In the genomic region with DNA sequence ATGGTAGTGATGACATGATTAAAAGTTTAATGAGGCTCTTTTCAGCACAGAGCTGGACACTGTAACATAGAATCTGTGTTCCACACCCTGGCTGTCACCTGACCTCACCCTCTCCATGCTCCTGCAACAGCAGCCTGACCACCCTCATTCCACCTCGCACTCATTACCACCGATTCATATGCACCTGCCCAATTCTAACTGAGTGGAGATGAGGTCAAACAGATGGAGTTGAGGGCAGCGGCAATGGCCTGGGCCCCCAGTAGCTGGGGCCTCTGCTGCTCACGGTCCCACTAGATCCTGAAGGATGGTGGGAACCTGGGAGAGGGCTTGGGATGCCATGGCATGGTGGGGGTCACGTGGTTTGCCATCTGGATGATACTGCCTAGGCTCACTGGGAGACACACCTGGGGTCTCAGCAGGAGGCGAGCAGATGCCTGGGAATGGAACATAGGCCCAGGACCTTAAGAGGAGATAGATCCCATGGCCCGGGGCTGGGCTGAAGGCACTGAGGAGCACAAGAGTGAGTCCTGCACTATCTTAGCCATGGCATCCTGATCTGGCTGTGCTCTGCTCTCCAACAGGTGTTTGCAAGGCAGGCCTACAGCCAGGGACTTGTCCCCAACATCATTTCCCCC, we compare ENCODE assay signal across 1 cellular context.
TF ChIP-seq lines count a peak whose summit lies in the region.

No MANE protein-coding gene starts in this region.

TF ChIP-seq in HepG2, 621 proteins besides CTCF, POLR2A, EP300 and RAD21:
- TF ChIP-seq RAD51 (IDR thresholded peaks at IDR 0.05; ENCODE audit: borderline replicate concordance), result peak; percentile 15; the same call in 1 of the 2 replicates
- TF ChIP-seq FOXM1 (CRISPR knock-in tag; IDR thresholded peaks at IDR 0.05), result no peak
